ENCODE assay signal across 16 cellular contexts in genomic region chr1:162629651-162630050, GRCh38. TPM values are rescaled to one million over a fixed set of nuclear protein-coding genes. Genes with fewer than 3 reads are reported as not detected.
A peak's percentile ranks its signal among the peaks of the same experiment; 100 is the strongest.
DNase-seq lines count a peak whose midpoint lies in the region; ATAC-seq and TF ChIP-seq lines count a peak whose summit lies in the region.
"Had no signal": no experiment of that assay in that cellular context is flagged by ENCODE, and none has a peak within 500 bp of the region (broad histone marks: within the 10 kb centered on the region; RNA-seq: fewer than 3 reads in every experiment).

No MANE protein-coding gene starts in this region.

- intact Hi-C loops in heart right ventricle (cut with DNase I), result loop anchor here in 5 of 10 donors (5.0 to 10.0 kb wide), 8 partner anchors 48 to 145 kb away; no protein-coding TSS in a partner anchor
- intact Hi-C loops in Right ventricle myocardium superior (cut with DNase I), result loop anchor here (5.0 kb wide), 1 partner anchor 63 kb away; no protein-coding TSS in a partner anchor
- intact Hi-C loops in upper lobe of right lung (cut with DNase I), result no loop called here

- H3K4me3 ChIP-seq in heart right ventricle, result no peak overlapping the region
- no peak overlapping the region for H3K4me3 ChIP-seq in cardiac fibroblast (replicated peaks in 1 of 2; ENCODE audit: low read depth in 2 of 2, low read length in 2 of 2)
- no peak overlapping the region for H3K4me3 ChIP-seq in muscle layer of duodenum (ENCODE audit: low read depth in 1 of 2, low read length in 2 of 2)
- H3K4me3 ChIP-seq in upper lobe of right lung, result no peak overlapping the region
- H3K4me3 ChIP-seq: HAP-1 had no signal

- no peaks in the 10 kb centered on the region for H3K36me3 Mint-ChIP-seq in natural killer cell treated with Interleukin-12 subunit alpha and Interleukin-12 subunit beta and Interleukin-15 and Interleukin-18, amount 100 ng/mL, for 72 hours
- H3K36me3 Mint-ChIP-seq: activated naive CD8-positive, alpha-beta T cell treated with anti-CD3 and anti-CD28 coated beads for 36 hours had no signal

- peaks cover 0 to 2% of the 10 kb centered on the region in 2 donors for H3K4me1 Mint-ChIP-seq in natural killer cell treated with Interleukin-12 subunit alpha and Interleukin-12 subunit beta and Interleukin-15 and Interleukin-18, amount 100 ng/mL, for 72 hours (ENCODE audit: low read depth in 2 of 2)

- ATAC-seq in heart right ventricle (no peak), Right ventricle myocardium superior (ENCODE audit: poor library complexity) (no peak), upper lobe of right lung (no peak)
- no peak for ATAC-seq in natural killer cell treated with Interleukin-12 subunit alpha and Interleukin-12 subunit beta and Interleukin-15 and Interleukin-18, amount 100 ng/mL, for 72 hours

- TF ChIP-seq CTCF in heart right ventricle (IDR thresholded peaks at IDR 0.05), result no peak
- no peak for TF ChIP-seq CTCF in cardiac fibroblast (IDR thresholded peaks at IDR 0.05; ENCODE audit: low read depth, low read length)
- TF ChIP-seq CTCF in upper lobe of right lung (IDR thresholded peaks at IDR 0.05), result no peak

- H3K9me3 Mint-ChIP-seq in natural killer cell treated with Interleukin-12 subunit alpha and Interleukin-12 subunit beta and Interleukin-15 and Interleukin-18, amount 100 ng/mL, for 72 hours, result no peaks in the 10 kb centered on the region
- H3K9me3 Mint-ChIP-seq: activated naive CD8-positive, alpha-beta T cell treated with anti-CD3 and anti-CD28 coated beads for 36 hours had no signal

- peaks cover 4 to 45% (median 19%) of the 10 kb centered on the region in 9 donors for H3K4me1 ChIP-seq in heart right ventricle
- peaks cover 0 to 4% of the 10 kb centered on the region in 2 donors for H3K4me1 ChIP-seq in muscle layer of duodenum (ENCODE audit: control insufficient read depth in 1 of 2, insufficient read depth in 2 of 2, low read length in 2 of 2)
- H3K4me1 ChIP-seq in upper lobe of right lung, result peaks cover 9% of the 10 kb centered on the region
- H3K4me1 ChIP-seq: HAP-1 had no signal

- H3K27me3 ChIP-seq in heart right ventricle (no peaks in the 10 kb centered on the region), muscle layer of duodenum (ENCODE audit: low read depth, low read length) (no peaks in the 10 kb centered on the region), upper lobe of right lung (no peaks in the 10 kb centered on the region)

- DNase-seq in heart right ventricle (no peak), Right ventricle myocardium superior (no peak), cardiac fibroblast (ENCODE audit: low read depth in 2 of 2) (peak; percentile 70 to 90), upper lobe of right lung (no peak), UCSD-AML1 (lab: John Stamatoyannopoulos, UW; ENCODE audit: unreplicated experiment) (no peak), epidermal melanocyte (ENCODE audit: insufficient read length, low spot score) (no peak)
- no peak for DNase-seq in natural killer cell treated with Interleukin-12 subunit alpha and Interleukin-12 subunit beta and Interleukin-15 and Interleukin-18, amount 100 ng/mL, for 72 hours (ENCODE audit: low spot score)
- DNase-seq: ACHN; activated naive CD8-positive, alpha-beta T cell treated with anti-CD3 and anti-CD28 coated beads for 36 hours; DND-41; NCI-H1694; NCI-H526; small intestine had no signal

- peak overlapping the region in 7 of 10 donors; percentile 28 to 88 (median 78) for H3K27ac ChIP-seq in heart right ventricle
- peak overlapping the region; percentile 94 for H3K27ac ChIP-seq in muscle layer of duodenum (ENCODE audit: low read length)
- H3K27ac ChIP-seq in upper lobe of right lung, result peak overlapping the region; percentile 19
- H3K27ac ChIP-seq: VCaP had no signal

- H3K4me3 Mint-ChIP-seq in natural killer cell treated with Interleukin-12 subunit alpha and Interleukin-12 subunit beta and Interleukin-15 and Interleukin-18, amount 100 ng/mL, for 72 hours, result no peak overlapping the region
- H3K4me3 Mint-ChIP-seq: activated naive CD8-positive, alpha-beta T cell treated with anti-CD3 and anti-CD28 coated beads for 36 hours had no signal

- whole genome bisulfite sequencing in heart right ventricle, 2 donors, result 76 to 82% methylated on average over 2 of the region's 2 CpGs

- H3K9me3 ChIP-seq in heart right ventricle, result no peaks in the 10 kb centered on the region
- no peaks in the 10 kb centered on the region for H3K9me3 ChIP-seq in muscle layer of duodenum (ENCODE audit: control insufficient read depth in 1 of 2, low read length in 2 of 2)
- H3K9me3 ChIP-seq in upper lobe of right lung, result no peaks in the 10 kb centered on the region
- H3K9me3 ChIP-seq: HAP-1 had no signal

- no peaks in the 10 kb centered on the region for H3K36me3 ChIP-seq in heart right ventricle
- H3K36me3 ChIP-seq in muscle layer of duodenum (ENCODE audit: control insufficient read depth in 1 of 2, insufficient read depth in 2 of 2, low read length in 2 of 2), result peaks cover 0 to 14% of the 10 kb centered on the region in 2 donors
- no peaks in the 10 kb centered on the region for H3K36me3 ChIP-seq in upper lobe of right lung
- H3K36me3 ChIP-seq: HAP-1 had no signal

- peaks cover 0 to 13% of the 10 kb centered on the region in 2 donors for H3K27me3 Mint-ChIP-seq in natural killer cell treated with Interleukin-12 subunit alpha and Interleukin-12 subunit beta and Interleukin-15 and Interleukin-18, amount 100 ng/mL, for 72 hours

- no peak overlapping the region for H3K27ac Mint-ChIP-seq in natural killer cell treated with Interleukin-12 subunit alpha and Interleukin-12 subunit beta and Interleukin-15 and Interleukin-18, amount 100 ng/mL, for 72 hours
- H3K27ac Mint-ChIP-seq: activated naive CD8-positive, alpha-beta T cell treated with anti-CD3 and anti-CD28 coated beads for 36 hours had no signal

RNA-seq across cellular contexts. Expression of gene DDR2, which starts 2.6 kb away (rescaled TPM):
- total RNA-seq in heart right ventricle, result 10 to 100 TPM; 16.1 to 32.0 (median 22.9) TPM
- 1 to 10 TPM; 5.1 to 9.3 TPM for polyA plus RNA-seq in heart right ventricle
- total RNA-seq in Right ventricle myocardium superior, result 36.6 TPM
- total RNA-seq in upper lobe of right lung, result 44.6 TPM
- total RNA-seq in natural killer cell treated with Interleukin-12 subunit alpha and Interleukin-12 subunit beta and Interleukin-15 and Interleukin-18, amount 100 ng/mL, for 72 hours, result 1 to 10 TPM in 1 of 2 donors, under 1 TPM in 1; 0.57 to 2.3 TPM

Comparison
In these comparisons a context has a peak if more than half of its experiments do, and no peak if none do; other contexts are left out.
1. DNase-seq: peak in cardiac fibroblast (2 of 2); none in heart right ventricle (0 of 2), Right ventricle myocardium superior (single experiment), upper lobe of right lung (single experiment), UCSD-AML1 (single experiment), epidermal melanocyte (single experiment) and natural killer cell treated with Interleukin-12 subunit alpha and Interleukin-12 subunit beta and Interleukin-15 and Interleukin-18, amount 100 ng/mL, for 72 hours (single experiment).
2. H3K27ac ChIP-seq: peak in every context shown above with its lines; median percentile 94 in muscle layer of duodenum; 78 in heart right ventricle; 19 in upper lobe of right lung.
3. RNA of gene DDR2, which starts 2.6 kb away (total RNA-seq): 44.6 TPM in upper lobe of right lung (single experiment), 36.6 TPM in Right ventricle myocardium superior (single experiment) and 16.1 to 32.0 TPM in heart right ventricle; 0.57 to 2.3 TPM in natural killer cell treated with Interleukin-12 subunit alpha and Interleukin-12 subunit beta and Interleukin-15 and Interleukin-18, amount 100 ng/mL, for 72 hours; every median in the first group is over 4 times any median in the second.